In genomic region chr19:19668230-19669012, GRCh38 we compare ENCODE assay signal across 8 cellular contexts. TPM values are rescaled to one million over a fixed set of nuclear protein-coding genes. Genes with fewer than 3 reads are reported as not detected.
A peak's percentile ranks its signal among the peaks of the same experiment; 100 is the strongest.
DNase-seq lines count a peak whose midpoint lies in the region; ATAC-seq and TF ChIP-seq lines count a peak whose summit lies in the region.

Gene ZNF101, plus strand, starts transcription at chr19:19668839. Its CDS starts 125 bp downstream, at chr19:19668964.

- peak within 1 kb of the TSS; percentile 96 for H3K27ac ChIP-seq in CD4-positive, alpha-beta T cell (ENCODE audit: low read depth, low read length)
- peak within 1 kb of the TSS; percentile 12 to 73 for H3K27ac ChIP-seq in liver (ENCODE audit: low read depth in 1 of 2, low read length in 2 of 2)

- no peaks in the 10 kb centered on the region for H3K27me3 Mint-ChIP-seq in CD4-positive, alpha-beta T cell

- H3K36me3 ChIP-seq in liver (ENCODE audit: control insufficient read depth in 4 of 4, insufficient read depth in 3 of 4, low read depth in 1 of 4, low read length in 3 of 4), result no peaks in the 10 kb centered on the region

- peak; percentile 86 to 97 (median 90) for DNase-seq in CD4-positive, alpha-beta T cell
- peak; percentile 100 for DNase-seq in NCI-H82 (lab: John Stamatoyannopoulos, UW)
- DNase-seq in activated CD4-positive, alpha-beta T cell treated with anti-CD3 and anti-CD28 coated beads, Interleukin-2, amount 50 U/mL, for 4 hours, result peak; percentile 89 to 90
- DNase-seq in dermis microvascular lymphatic vessel endothelial cell (ENCODE audit: low read depth in 2 of 2), result peak; percentile 80 to 92
- peak; percentile 95 for DNase-seq in stimulated activated CD4-positive, alpha-beta T cell treated with anti-CD3 and anti-CD28 coated beads, Interleukin-4, amount 100 ng/mL, for 1 hour

- POLR2A ChIA-PET in CD4-positive, alpha-beta T cell (lab: Charles Lee), result interaction anchor here (0.6 to 4.5 kb wide), 71 partner anchors 8 to 1901 kb away, joined by 3 to 112 read pairs (median 6); partner anchors contain the start of genes GATAD2A, GMIP, JUND and LPAR2

- H3K9ac ChIP-seq in liver (ENCODE audit: low read depth in 1 of 2, low read length in 2 of 2), result peak within 1 kb of the TSS; percentile 57 to 68

- H3K4me3 Mint-ChIP-seq in CD4-positive, alpha-beta T cell, result peak within 1 kb of the TSS; percentile 96

- peak; percentile 71 for ATAC-seq in CD4-positive, alpha-beta T cell (ENCODE audit: poor library complexity)
- ATAC-seq in GM19452 (IDR thresholded peaks at IDR 0.05; ENCODE audit: unreplicated experiment), result peak; percentile 66
- ATAC-seq in HG03575 (IDR thresholded peaks at IDR 0.05; ENCODE audit: extremely low read depth, insufficient number of reproducible peaks, low FRiP score, unreplicated experiment), result peak; percentile 45

- intact Hi-C loops in CD4-positive, alpha-beta T cell (cut with DNase I, micrococcal nuclease), result loop anchor here (1.0 to 5.0 kb wide), 6 partner anchors 64 to 289 kb away; partner anchors contain the start of genes ZNF14 (in 2 of the 2), ZNF253 (in 1 of the 2) and ZNF506 (in 1 of the 2)

- H3K4me1 ChIP-seq in liver (ENCODE audit: control insufficient read depth in 4 of 4, insufficient read depth in 4 of 4, low read length in 3 of 4), result peaks cover 4 to 11% (median 5%) of the 10 kb centered on the region in 4 donors

- H3K9me3 ChIP-seq in CD4-positive, alpha-beta T cell (ENCODE audit: control insufficient read depth, low read length), result peaks cover 15% of the 10 kb centered on the region
- peaks cover 0 to 3% (median 0%) of the 10 kb centered on the region in 4 donors for H3K9me3 ChIP-seq in liver (ENCODE audit: control insufficient read depth in 4 of 4, low read length in 3 of 4)

- H3K27me3 ChIP-seq in CD4-positive, alpha-beta T cell (ENCODE audit: control insufficient read depth, insufficient read depth, low read length), result no peaks in the 10 kb centered on the region
- no peaks in the 10 kb centered on the region for H3K27me3 ChIP-seq in liver (ENCODE audit: control insufficient read depth in 4 of 4, insufficient read depth in 4 of 4, low read length in 3 of 4)

- CTCF ChIA-PET in CD4-positive, alpha-beta T cell (lab: Charles Lee), result interaction anchor here (0.9 to 1.4 kb wide), 3 partner anchors 25 to 136 kb away, joined by 3 to 4 read pairs (median 4); partner anchors contain the start of genes GMIP and ZNF14

- TF ChIP-seq CTCF in CD4-positive, alpha-beta T cell (IDR thresholded peaks at IDR 0.05), result no peak
- no peak for TF ChIP-seq CTCF in liver (IDR thresholded peaks at IDR 0.05; ENCODE audit: low read depth, low read length, missing input control)

- peak within 1 kb of the TSS; percentile 36 to 98 (median 83) for H3K4me3 ChIP-seq in liver (ENCODE audit: low read depth in 1 of 3, low read length in 3 of 3)

- peak in 1 of 2 donors; percentile 24 for TF ChIP-seq RAD21 in liver (IDR thresholded peaks at IDR 0.05)

- WGBS in liver, result 6% methylated on average over 36 of the region's 36 CpGs

- peaks cover 2% of the 10 kb centered on the region for H3K9me3 Mint-ChIP-seq in CD4-positive, alpha-beta T cell

- H3K36me3 Mint-ChIP-seq in CD4-positive, alpha-beta T cell (ENCODE audit: low read depth), result peaks cover 62% of the 10 kb centered on the region

- H3K4me1 Mint-ChIP-seq in CD4-positive, alpha-beta T cell (ENCODE audit: low read depth), result peaks cover 49% of the 10 kb centered on the region

- H3K27ac Mint-ChIP-seq in CD4-positive, alpha-beta T cell, result peak within 1 kb of the TSS; percentile 95

TF ChIP-seq in liver, 16 proteins besides CTCF, POLR2A, EP300 and RAD21:
- peak; percentile 24 for TF ChIP-seq TAF1 (conservative IDR thresholded peaks at IDR 0.05)
- TF ChIP-seq ZBTB33 (IDR thresholded peaks at IDR 0.05), result no peak
- no peak for TF ChIP-seq HNF4G (IDR thresholded peaks at IDR 0.05)
- TF ChIP-seq YY1 (IDR thresholded peaks at IDR 0.05), result peak; percentile 69
- peak; percentile 83 for TF ChIP-seq SP1 (IDR thresholded peaks at IDR 0.05)
- no peak for TF ChIP-seq FOXA1 (IDR thresholded peaks at IDR 0.05)
- TF ChIP-seq HNF4A (conservative IDR thresholded peaks at IDR 0.05), result peak; percentile 12 to 70
- peak; percentile 14 for TF ChIP-seq NR2F2 (IDR thresholded peaks at IDR 0.05)
- peak; percentile 63 to 82 for TF ChIP-seq EGR1 (IDR thresholded peaks at IDR 0.05; ENCODE audit: low read depth in 2 of 2)
- TF ChIP-seq REST (IDR thresholded peaks at IDR 0.05), result peak; percentile 49
- peak; percentile 14 for TF ChIP-seq RXRA (IDR thresholded peaks at IDR 0.05)
- peak; percentile 76 for TF ChIP-seq MAX (IDR thresholded peaks at IDR 0.05)
- TF ChIP-seq JUND (IDR thresholded peaks at IDR 0.05), result no peak
- TF ChIP-seq FOXA2 (IDR thresholded peaks at IDR 0.05), result no peak
- peak; percentile 62 to 87 for TF ChIP-seq GABPA (IDR thresholded peaks at IDR 0.05 in 1 of 2, conservative IDR thresholded peaks at IDR 0.05 in 1 of 2)
- TF ChIP-seq ATF3 (IDR thresholded peaks at IDR 0.05), result no peak

RNA-seq across cellular contexts. Expression of gene ZNF101, which starts in this region (rescaled TPM):
- total RNA-seq in CD4-positive, alpha-beta T cell, result 10 to 100 TPM; 58.8 to 60.6 TPM
- total RNA-seq in dermis microvascular lymphatic vessel endothelial cell (9.8 and 10.1 TPM in 2 replicates), liver (1 to 10 TPM; 4.6 to 6.9 TPM)
- polyA plus RNA-seq in liver, result 1 to 10 TPM; 1.5 to 2.4 TPM

Comparison
In these comparisons a context has a peak if more than half of its experiments do, and no peak if none do; other contexts are left out.
1. Peak in every context shown above with its lines: DNase-seq, ATAC-seq, H3K4me3 ChIP-seq and H3K27ac ChIP-seq.